ENCODE assay signal across 1 cellular context in the genomic region with DNA sequence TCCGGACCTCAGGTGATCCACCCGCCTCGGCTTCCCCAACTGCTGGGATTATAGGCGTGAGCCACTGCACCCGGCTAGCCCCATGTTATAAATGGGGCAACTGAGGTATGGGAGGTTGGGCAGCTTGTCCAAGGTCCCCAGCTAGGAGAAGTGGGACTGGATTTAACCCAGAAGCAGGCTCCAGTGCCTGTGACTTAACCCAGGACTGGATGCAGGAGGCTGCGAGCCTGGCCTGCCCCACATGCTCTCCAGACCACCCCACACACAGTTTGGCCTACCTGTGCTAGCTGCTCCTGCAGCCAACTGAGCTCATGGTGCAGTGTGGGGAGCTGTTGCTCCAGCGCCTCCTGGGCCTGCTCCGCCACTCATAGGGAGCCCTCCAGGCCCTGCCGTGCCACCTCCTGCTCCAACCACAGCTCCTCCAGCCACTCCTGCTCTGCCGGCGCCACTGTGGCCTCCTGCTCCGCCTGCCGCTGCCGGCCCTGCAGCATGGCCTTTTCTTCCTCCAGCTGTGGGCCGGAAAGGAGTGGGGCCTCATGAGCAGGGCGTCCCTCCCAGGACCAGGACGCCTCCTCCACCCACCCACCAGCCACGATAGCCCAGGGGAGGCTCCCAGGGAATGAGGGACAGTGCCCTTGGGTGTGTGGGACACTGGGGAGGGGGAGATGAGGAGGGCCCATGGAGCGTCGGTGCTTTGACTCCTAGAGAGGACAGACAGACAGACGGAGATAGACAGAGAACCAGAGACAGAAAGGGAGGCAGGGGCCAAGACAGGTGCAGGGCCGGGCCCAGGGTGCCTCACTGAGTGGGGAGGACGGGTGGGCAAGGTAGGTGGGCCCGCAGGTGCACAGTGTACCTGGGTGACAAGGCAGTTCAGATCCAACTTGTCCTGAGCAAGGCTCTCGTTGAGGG.
TF ChIP-seq lines count a peak whose summit lies in the region.

No MANE protein-coding gene starts in this region.

TF ChIP-seq in K562, 482 proteins besides CTCF, POLR2A, EP300 and RAD21 (continued from another document and continues in another):
- TF ChIP-seq, protein P1, sequence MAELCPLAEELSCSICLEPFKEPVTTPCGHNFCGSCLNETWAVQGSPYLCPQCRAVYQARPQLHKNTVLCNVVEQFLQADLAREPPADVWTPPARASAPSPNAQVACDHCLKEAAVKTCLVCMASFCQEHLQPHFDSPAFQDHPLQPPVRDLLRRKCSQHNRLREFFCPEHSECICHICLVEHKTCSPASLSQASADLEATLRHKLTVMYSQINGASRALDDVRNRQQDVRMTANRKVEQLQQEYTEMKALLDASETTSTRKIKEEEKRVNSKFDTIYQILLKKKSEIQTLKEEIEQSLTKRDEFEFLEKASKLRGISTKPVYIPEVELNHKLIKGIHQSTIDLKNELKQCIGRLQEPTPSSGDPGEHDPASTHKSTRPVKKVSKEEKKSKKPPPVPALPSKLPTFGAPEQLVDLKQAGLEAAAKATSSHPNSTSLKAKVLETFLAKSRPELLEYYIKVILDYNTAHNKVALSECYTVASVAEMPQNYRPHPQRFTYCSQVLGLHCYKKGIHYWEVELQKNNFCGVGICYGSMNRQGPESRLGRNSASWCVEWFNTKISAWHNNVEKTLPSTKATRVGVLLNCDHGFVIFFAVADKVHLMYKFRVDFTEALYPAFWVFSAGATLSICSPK (IDR thresholded peaks at IDR 0.05; ENCODE audit: borderline replicate concordance) = no peak
- TF ChIP-seq ZNF586 (CRISPR knock-in tag; conservative IDR thresholded peaks at IDR 0.05) = no peak
- no peak for TF ChIP-seq ZNF431 (CRISPR knock-in tag; IDR thresholded peaks at IDR 0.05)
- TF ChIP-seq, protein P2, sequence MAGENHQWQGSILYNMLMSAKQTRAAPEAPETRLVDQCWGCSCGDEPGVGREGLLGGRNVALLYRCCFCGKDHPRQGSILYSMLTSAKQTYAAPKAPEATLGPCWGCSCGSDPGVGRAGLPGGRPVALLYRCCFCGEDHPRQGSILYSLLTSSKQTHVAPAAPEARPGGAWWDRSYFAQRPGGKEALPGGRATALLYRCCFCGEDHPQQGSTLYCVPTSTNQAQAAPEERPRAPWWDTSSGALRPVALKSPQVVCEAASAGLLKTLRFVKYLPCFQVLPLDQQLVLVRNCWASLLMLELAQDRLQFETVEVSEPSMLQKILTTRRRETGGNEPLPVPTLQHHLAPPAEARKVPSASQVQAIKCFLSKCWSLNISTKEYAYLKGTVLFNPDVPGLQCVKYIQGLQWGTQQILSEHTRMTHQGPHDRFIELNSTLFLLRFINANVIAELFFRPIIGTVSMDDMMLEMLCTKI (IDR thresholded peaks at IDR 0.05; ENCODE audit: partially characterized antibody) = no peak
- no peak for TF ChIP-seq HDAC6 (IDR thresholded peaks at IDR 0.05; ENCODE audit: low read depth, low read length)
- TF ChIP-seq ZNF707 (CRISPR knock-in tag; conservative IDR thresholded peaks at IDR 0.05) = no peak
- no peak for TF ChIP-seq RFX7 (CRISPR knock-in tag; IDR thresholded peaks at IDR 0.05)
- TF ChIP-seq, protein P3, sequence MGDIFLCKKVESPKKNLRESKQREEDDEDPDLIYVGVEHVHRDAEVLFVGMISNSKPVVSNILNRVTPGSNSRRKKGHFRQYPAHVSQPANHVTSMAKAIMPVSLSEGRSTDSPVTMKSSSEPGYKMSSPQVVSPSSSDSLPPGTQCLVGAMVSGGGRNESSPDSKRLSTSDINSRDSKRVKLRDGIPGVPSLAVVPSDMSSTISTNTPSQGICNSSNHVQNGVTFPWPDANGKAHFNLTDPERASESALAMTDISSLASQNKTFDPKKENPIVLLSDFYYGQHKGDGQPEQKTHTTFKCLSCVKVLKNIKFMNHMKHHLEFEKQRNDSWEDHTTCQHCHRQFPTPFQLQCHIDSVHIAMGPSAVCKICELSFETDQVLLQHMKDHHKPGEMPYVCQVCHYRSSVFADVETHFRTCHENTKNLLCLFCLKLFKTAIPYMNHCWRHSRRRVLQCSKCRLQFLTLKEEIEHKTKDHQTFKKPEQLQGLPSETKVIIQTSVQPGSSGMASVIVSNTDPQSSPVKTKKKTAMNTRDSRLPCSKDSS (IDR thresholded peaks at IDR 0.05; ENCODE audit: low read depth, partially characterized antibody) = no peak
- peak; percentile 24 for TF ChIP-seq HMGN3 (IDR thresholded peaks at IDR 0.05; ENCODE audit: borderline replicate concordance, extremely low read depth, insufficient read length, low read depth, low read length)
- TF ChIP-seq, protein P4, sequence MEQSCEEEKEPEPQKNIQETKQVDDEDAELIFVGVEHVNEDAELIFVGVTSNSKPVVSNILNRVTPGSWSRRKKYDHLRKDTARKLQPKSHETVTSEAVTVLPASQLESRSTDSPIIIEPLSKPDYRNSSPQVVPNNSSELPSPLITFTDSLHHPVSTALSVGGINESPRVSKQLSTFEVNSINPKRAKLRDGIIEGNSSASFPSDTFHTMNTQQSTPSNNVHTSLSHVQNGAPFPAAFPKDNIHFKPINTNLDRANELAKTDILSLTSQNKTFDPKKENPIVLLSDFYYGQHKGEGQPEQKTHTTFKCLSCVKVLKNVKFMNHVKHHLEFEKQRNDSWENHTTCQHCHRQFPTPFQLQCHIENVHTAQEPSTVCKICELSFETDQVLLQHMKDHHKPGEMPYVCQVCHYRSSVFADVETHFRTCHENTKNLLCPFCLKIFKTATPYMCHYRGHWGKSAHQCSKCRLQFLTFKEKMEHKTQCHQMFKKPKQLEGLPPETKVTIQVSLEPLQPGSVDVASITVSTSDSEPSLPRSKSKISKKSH (CRISPR knock-in tag; IDR thresholded peaks at IDR 0.05) = no peak
- TF ChIP-seq CREB1 (IDR thresholded peaks at IDR 0.05) = no peak
- 0 out of 2 replicates have a peak, but pooled peaks have one; percentile 45 for TF ChIP-seq CREB1 (CRISPR knock-in tag; IDR thresholded peaks at IDR 0.05)
- TF ChIP-seq, protein P5, sequence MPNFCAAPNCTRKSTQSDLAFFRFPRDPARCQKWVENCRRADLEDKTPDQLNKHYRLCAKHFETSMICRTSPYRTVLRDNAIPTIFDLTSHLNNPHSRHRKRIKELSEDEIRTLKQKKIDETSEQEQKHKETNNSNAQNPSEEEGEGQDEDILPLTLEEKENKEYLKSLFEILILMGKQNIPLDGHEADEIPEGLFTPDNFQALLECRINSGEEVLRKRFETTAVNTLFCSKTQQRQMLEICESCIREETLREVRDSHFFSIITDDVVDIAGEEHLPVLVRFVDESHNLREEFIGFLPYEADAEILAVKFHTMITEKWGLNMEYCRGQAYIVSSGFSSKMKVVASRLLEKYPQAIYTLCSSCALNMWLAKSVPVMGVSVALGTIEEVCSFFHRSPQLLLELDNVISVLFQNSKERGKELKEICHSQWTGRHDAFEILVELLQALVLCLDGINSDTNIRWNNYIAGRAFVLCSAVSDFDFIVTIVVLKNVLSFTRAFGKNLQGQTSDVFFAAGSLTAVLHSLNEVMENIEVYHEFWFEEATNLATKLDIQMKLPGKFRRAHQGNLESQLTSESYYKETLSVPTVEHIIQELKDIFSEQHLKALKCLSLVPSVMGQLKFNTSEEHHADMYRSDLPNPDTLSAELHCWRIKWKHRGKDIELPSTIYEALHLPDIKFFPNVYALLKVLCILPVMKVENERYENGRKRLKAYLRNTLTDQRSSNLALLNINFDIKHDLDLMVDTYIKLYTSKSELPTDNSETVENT (CRISPR knock-in tag; IDR thresholded peaks at IDR 0.05) = peak; percentile 46
- TF ChIP-seq, protein P6, sequence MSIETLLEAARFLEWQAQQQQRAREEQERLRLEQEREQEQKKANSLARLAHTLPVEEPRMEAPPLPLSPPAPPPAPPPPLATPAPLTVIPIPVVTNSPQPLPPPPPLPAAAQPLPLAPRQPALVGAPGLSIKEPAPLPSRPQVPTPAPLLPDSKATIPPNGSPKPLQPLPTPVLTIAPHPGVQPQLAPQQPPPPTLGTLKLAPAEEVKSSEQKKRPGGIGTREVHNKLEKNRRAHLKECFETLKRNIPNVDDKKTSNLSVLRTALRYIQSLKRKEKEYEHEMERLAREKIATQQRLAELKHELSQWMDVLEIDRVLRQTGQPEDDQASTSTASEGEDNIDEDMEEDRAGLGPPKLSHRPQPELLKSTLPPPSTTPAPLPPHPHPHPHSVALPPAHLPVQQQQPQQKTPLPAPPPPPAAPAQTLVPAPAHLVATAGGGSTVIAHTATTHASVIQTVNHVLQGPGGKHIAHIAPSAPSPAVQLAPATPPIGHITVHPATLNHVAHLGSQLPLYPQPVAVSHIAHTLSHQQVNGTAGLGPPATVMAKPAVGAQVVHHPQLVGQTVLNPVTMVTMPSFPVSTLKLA (conservative IDR thresholded peaks at IDR 0.05) = no peak
- TF ChIP-seq NR3C1 (CRISPR knock-in tag; IDR thresholded peaks at IDR 0.05) = peak; percentile 88
- TF ChIP-seq MEIS2 (IDR thresholded peaks at IDR 0.05; ENCODE audit: partially characterized antibody) = no peak
- peak; percentile 59 for TF ChIP-seq SUPT5H (IDR thresholded peaks at IDR 0.05)
- TF ChIP-seq COPS2 (conservative IDR thresholded peaks at IDR 0.05) = no peak
- TF ChIP-seq, protein P7, sequence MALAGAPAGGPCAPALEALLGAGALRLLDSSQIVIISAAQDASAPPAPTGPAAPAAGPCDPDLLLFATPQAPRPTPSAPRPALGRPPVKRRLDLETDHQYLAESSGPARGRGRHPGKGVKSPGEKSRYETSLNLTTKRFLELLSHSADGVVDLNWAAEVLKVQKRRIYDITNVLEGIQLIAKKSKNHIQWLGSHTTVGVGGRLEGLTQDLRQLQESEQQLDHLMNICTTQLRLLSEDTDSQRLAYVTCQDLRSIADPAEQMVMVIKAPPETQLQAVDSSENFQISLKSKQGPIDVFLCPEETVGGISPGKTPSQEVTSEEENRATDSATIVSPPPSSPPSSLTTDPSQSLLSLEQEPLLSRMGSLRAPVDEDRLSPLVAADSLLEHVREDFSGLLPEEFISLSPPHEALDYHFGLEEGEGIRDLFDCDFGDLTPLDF (CRISPR knock-in tag; IDR thresholded peaks at IDR 0.05) = peak; percentile 67; the same call in 1 of the 2 replicates
- TF ChIP-seq, protein P8, sequence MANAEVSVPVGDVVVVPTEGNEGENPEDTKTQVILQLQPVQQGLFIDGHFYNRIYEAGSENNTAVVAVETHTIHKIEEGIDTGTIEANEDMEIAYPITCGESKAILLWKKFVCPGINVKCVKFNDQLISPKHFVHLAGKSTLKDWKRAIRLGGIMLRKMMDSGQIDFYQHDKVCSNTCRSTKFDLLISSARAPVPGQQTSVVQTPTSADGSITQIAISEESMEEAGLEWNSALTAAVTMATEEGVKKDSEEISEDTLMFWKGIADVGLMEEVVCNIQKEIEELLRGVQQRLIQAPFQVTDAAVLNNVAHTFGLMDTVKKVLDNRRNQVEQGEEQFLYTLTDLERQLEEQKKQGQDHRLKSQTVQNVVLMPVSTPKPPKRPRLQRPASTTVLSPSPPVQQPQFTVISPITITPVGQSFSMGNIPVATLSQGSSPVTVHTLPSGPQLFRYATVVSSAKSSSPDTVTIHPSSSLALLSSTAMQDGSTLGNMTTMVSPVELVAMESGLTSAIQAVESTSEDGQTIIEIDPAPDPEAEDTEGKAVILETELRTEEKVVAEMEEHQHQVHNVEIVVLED (CRISPR knock-in tag; IDR thresholded peaks at IDR 0.05) = no peak
- 0 out of 2 replicates have a peak, but pooled peaks have one; percentile 53 for TF ChIP-seq RBM14 (IDR thresholded peaks at IDR 0.05; ENCODE audit: borderline replicate concordance, insufficient read depth, low read depth, low read length)
- TF ChIP-seq, protein P9, sequence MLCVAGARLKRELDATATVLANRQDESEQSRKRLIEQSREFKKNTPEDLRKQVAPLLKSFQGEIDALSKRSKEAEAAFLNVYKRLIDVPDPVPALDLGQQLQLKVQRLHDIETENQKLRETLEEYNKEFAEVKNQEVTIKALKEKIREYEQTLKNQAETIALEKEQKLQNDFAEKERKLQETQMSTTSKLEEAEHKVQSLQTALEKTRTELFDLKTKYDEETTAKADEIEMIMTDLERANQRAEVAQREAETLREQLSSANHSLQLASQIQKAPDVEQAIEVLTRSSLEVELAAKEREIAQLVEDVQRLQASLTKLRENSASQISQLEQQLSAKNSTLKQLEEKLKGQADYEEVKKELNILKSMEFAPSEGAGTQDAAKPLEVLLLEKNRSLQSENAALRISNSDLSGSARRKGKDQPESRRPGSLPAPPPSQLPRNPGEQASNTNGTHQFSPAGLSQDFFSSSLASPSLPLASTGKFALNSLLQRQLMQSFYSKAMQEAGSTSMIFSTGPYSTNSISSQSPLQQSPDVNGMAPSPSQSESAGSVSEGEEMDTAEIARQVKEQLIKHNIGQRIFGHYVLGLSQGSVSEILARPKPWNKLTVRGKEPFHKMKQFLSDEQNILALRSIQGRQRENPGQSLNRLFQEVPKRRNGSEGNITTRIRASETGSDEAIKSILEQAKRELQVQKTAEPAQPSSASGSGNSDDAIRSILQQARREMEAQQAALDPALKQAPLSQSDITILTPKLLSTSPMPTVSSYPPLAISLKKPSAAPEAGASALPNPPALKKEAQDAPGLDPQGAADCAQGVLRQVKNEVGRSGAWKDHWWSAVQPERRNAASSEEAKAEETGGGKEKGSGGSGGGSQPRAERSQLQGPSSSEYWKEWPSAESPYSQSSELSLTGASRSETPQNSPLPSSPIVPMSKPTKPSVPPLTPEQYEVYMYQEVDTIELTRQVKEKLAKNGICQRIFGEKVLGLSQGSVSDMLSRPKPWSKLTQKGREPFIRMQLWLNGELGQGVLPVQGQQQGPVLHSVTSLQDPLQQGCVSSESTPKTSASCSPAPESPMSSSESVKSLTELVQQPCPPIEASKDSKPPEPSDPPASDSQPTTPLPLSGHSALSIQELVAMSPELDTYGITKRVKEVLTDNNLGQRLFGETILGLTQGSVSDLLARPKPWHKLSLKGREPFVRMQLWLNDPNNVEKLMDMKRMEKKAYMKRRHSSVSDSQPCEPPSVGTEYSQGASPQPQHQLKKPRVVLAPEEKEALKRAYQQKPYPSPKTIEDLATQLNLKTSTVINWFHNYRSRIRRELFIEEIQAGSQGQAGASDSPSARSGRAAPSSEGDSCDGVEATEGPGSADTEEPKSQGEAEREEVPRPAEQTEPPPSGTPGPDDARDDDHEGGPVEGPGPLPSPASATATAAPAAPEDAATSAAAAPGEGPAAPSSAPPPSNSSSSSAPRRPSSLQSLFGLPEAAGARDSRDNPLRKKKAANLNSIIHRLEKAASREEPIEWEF (CRISPR knock-in tag; IDR thresholded peaks at IDR 0.05) = no peak
- TF ChIP-seq TCF7 (IDR thresholded peaks at IDR 0.05; ENCODE audit: borderline replicate concordance) = no peak
- peak; percentile 85 for TF ChIP-seq FOXP1 (CRISPR knock-in tag; IDR thresholded peaks at IDR 0.05)
- peak in 1 of 2 experiments; percentile 57; a peak in 1 of 4 replicates for TF ChIP-seq TEAD1 (CRISPR knock-in tag; IDR thresholded peaks at IDR 0.05)
- TF ChIP-seq, protein P10, sequence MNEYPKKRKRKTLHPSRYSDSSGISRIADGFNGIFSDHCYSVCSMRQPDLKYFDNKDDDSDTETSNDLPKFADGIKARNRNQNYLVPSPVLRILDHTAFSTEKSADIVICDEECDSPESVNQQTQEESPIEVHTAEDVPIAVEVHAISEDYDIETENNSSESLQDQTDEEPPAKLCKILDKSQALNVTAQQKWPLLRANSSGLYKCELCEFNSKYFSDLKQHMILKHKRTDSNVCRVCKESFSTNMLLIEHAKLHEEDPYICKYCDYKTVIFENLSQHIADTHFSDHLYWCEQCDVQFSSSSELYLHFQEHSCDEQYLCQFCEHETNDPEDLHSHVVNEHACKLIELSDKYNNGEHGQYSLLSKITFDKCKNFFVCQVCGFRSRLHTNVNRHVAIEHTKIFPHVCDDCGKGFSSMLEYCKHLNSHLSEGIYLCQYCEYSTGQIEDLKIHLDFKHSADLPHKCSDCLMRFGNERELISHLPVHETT (CRISPR knock-in tag; conservative IDR thresholded peaks at IDR 0.05 in 1 of 2, IDR thresholded peaks at IDR 0.05 in 1 of 2) = 0 out of 4 replicates have a peak, but pooled peaks of 1 of the 2 experiments have one; percentile 91
- no peak for TF ChIP-seq NRF1 (conservative IDR thresholded peaks at IDR 0.05 in 1 of 2, IDR thresholded peaks at IDR 0.05 in 1 of 2)
- 0 out of 2 replicates have a peak, but pooled peaks have one; percentile 5 for TF ChIP-seq PHF8 (IDR thresholded peaks at IDR 0.05; ENCODE audit: borderline replicate concordance, low read length)
- no peak for TF ChIP-seq POLR3A (IDR thresholded peaks at IDR 0.05; ENCODE audit: borderline replicate concordance, extremely low read depth, insufficient read depth, insufficient read length)
